In genomic region chr10:131899695-131900349, GRCh38 we compare ENCODE assay signal across 8 cellular contexts. TPM values are rescaled to one million over a fixed set of nuclear protein-coding genes. Genes with fewer than 3 reads are reported as not detected.
DNase-seq lines count a peak whose midpoint lies in the region; ATAC-seq and TF ChIP-seq lines count a peak whose summit lies in the region.

No MANE protein-coding gene starts in this region.

- peak overlapping the region in 7 of 12 donors; percentile 81 to 99 (median 97) for H3K27ac ChIP-seq in heart left ventricle
- H3K27ac ChIP-seq in VCaP, result peak overlapping the region; percentile 87
- H3K27ac ChIP-seq in skin epidermis, result peak overlapping the region in 16 of 21 experiments; percentile 75 to 99 (median 94)

- H3K4me1 Mint-ChIP-seq in glutamatergic neuron (ENCODE audit: low read depth, unreplicated experiment), result peaks cover 17% of the 10 kb centered on the region

- 23 to 24% (median 24%) methylated on average over 19 to 24 of the region's 24 CpGs for WGBS in heart left ventricle, 4 donors

- DNase-seq in heart left ventricle, result no peak
- DNase-seq in left ventricle myocardium superior, result no peak
- DNase-seq in glutamatergic neuron, result no peak

- no peaks in the 10 kb centered on the region for H3K36me3 Mint-ChIP-seq in glutamatergic neuron (ENCODE audit: unreplicated experiment)

- H3K4me3 ChIP-seq in heart left ventricle, result peak overlapping the region; percentile 70 to 100 (median 89)
- H3K4me3 ChIP-seq in skin epidermis, result peak overlapping the region; percentile 65 to 99 (median 85)

- peak in 1 of 4 donors; percentile 2 for ATAC-seq in heart left ventricle
- ATAC-seq in left ventricle myocardium superior, result no peak
- ATAC-seq in GM18498 (IDR thresholded peaks at IDR 0.05; ENCODE audit: unreplicated experiment), result no peak
- no peak for ATAC-seq in HG03378 (IDR thresholded peaks at IDR 0.05; ENCODE audit: unreplicated experiment)
- ATAC-seq in GM18909 (IDR thresholded peaks at IDR 0.05; ENCODE audit: poor library complexity, unreplicated experiment), result no peak

- TF ChIP-seq POLR2A in heart left ventricle (IDR thresholded peaks at IDR 0.05), result no peak

- peaks cover 0 to 39% (median 31%) of the 10 kb centered on the region in 12 donors for H3K4me1 ChIP-seq in heart left ventricle

- H3K27ac Mint-ChIP-seq in glutamatergic neuron (ENCODE audit: unreplicated experiment), result no peak overlapping the region

- H3K27me3 ChIP-seq in heart left ventricle, result peaks cover 0 to 17% (median 4%) of the 10 kb centered on the region in 9 donors

- TF ChIP-seq CTCF in heart left ventricle (IDR thresholded peaks at IDR 0.05) (peak in 1 of 12 donors; percentile 26), VCaP (conservative IDR thresholded peaks at IDR 0.05) (no peak), glutamatergic neuron (IDR thresholded peaks at IDR 0.05; ENCODE audit: partially characterized antibody, unreplicated experiment) (peak; percentile 63)

- H3K9me3 Mint-ChIP-seq in glutamatergic neuron (ENCODE audit: unreplicated experiment), result peaks cover 5% of the 10 kb centered on the region

- peaks cover 5% of the 10 kb centered on the region for H3K27me3 Mint-ChIP-seq in glutamatergic neuron (ENCODE audit: unreplicated experiment)

- peak overlapping the region; percentile 88 for H3K4me3 Mint-ChIP-seq in glutamatergic neuron (ENCODE audit: unreplicated experiment)

- intact Hi-C loops in heart left ventricle (cut with DNase I) (loop anchor here in 8 of 10 donors (5.0 to 10.0 kb wide), 6 partner anchors 37 to 117 kb away; no protein-coding TSS in a partner anchor), left ventricle myocardium superior (cut with micrococcal nuclease) (no loop called here)

- no peaks in the 10 kb centered on the region for H3K9me3 ChIP-seq in heart left ventricle

- H3K36me3 ChIP-seq in heart left ventricle, result no peaks in the 10 kb centered on the region

RNA-seq across cellular contexts. Expression of gene PPP2R2D, which starts 1.0 kb away (rescaled TPM):
- 10 to 100 TPM; 29.4 to 43.4 (median 37.3) TPM for total RNA-seq in heart left ventricle
- polyA plus RNA-seq in heart left ventricle, result 10 to 100 TPM; 34.4 to 34.9 TPM
- total RNA-seq in left ventricle myocardium superior, result 43.1 TPM
- total RNA-seq in glutamatergic neuron (ENCODE audit: unreplicated experiment), result 42.8 TPM
